20 cellular contexts compared by ENCODE assay signal in genomic region chr3:195164573-195165263, GRCh38.
DNase-seq lines count a peak whose midpoint lies in the region; ATAC-seq and TF ChIP-seq lines count a peak whose summit lies in the region.
"Had no signal": no experiment of that assay in that cellular context is flagged by ENCODE, and none has a peak within 500 bp of the region (broad histone marks: within the 10 kb centered on the region; RNA-seq: fewer than 3 reads in every experiment).

No MANE protein-coding gene starts in this region.

- no peaks in the 10 kb centered on the region for H3K36me3 ChIP-seq in IMR-90 (ENCODE audit: control insufficient read depth, insufficient read depth, low read length)
- no peaks in the 10 kb centered on the region for H3K36me3 ChIP-seq in spleen
- H3K36me3 ChIP-seq in mesendoderm (ENCODE audit: control insufficient read depth, insufficient read depth, low read length): no peaks in the 10 kb centered on the region
- H3K36me3 ChIP-seq: right atrium auricular region had no signal

- intact Hi-C loops in activated CD4-positive, alpha-beta T cell treated with anti-CD3 and anti-CD28 coated beads, Interleukin-2, amount 10 ng/mL, durations not matched to agents 24 days and 14 days (cut with micrococcal nuclease): no loop called here
- intact Hi-C loops in IMR-90 (cut with micrococcal nuclease): no loop called here
- intact Hi-C loops in dendritic cell treated with granulocyte-macrophage colony-stimulating factor and Interleukin-4, amounts not matched to agents 40 ng/mL and 50 ng/mL, for 4 days (cut with micrococcal nuclease): loop anchor here (10.0 kb wide), 1 partner anchor 60 kb away; no protein-coding TSS in a partner anchor
- intact Hi-C loops in spleen (cut with DNase I; ENCODE audit: low total_unique reads): loop anchor here (10.0 kb wide), 1 partner anchor 70 kb away; no protein-coding TSS in a partner anchor

- POLR2A ChIA-PET in IMR-90 (lab: Charles Lee; ENCODE audit: unreplicated experiment): no interaction called here

- H3K79me2 ChIP-seq in mesendoderm (ENCODE audit: control insufficient read depth, insufficient read depth, low read length): no peaks in the 10 kb centered on the region

- no peak overlapping the region for H3K56ac ChIP-seq in IMR-90 (ENCODE audit: extremely low read depth, insufficient read depth, low read length)
- H3K56ac ChIP-seq in mesendoderm (ENCODE audit: low read length): no peak overlapping the region

- in situ Hi-C loops in IMR-90 (cut with MboI; ENCODE audit: low sequenced_read_pairs): no loop called here

- no TSS peak for BruUV-seq in IMR-90 (replicated peaks; lab: Mats Ljungman, UMichigan)

- TF ChIP-seq CTCF in IMR-90 (conservative IDR thresholded peaks at IDR 0.05; ENCODE audit: low read depth, low read length) (no peak), spleen (IDR thresholded peaks at IDR 0.05 in 8 of 11, conservative IDR thresholded peaks at IDR 0.05 in 3 of 11) (no peak)

- H2AK5ac ChIP-seq in IMR-90 (ENCODE audit: low read depth, low read length) (peak overlapping the region; percentile 21; the same call in 1 of the 2 replicates), mesendoderm (ENCODE audit: low read length) (no peak overlapping the region)

- H3K18ac ChIP-seq in IMR-90 (ENCODE audit: low read depth, low read length) (no peak overlapping the region), mesendoderm (ENCODE audit: low read length) (no peak overlapping the region)

- H3K27ac ChIP-seq in IMR-90 (ENCODE audit: insufficient read depth, low read length) (no peak overlapping the region), spleen (peak overlapping the region in 5 of 8 donors; percentile 1 to 78 (median 71)), mesendoderm (ENCODE audit: low read depth, low read length) (no peak overlapping the region)
- H3K27ac ChIP-seq: right atrium auricular region, testis had no signal

- no peak overlapping the region for H3K14ac ChIP-seq in IMR-90 (replicated peaks; ENCODE audit: low read depth, low read length)

- peaks cover 12% of the 10 kb centered on the region for H3K4me1 ChIP-seq in IMR-90 (ENCODE audit: control insufficient read depth, insufficient read depth, low read length)
- H3K4me1 ChIP-seq in spleen: peaks cover 32 to 65% (median 47%) of the 10 kb centered on the region in 6 donors
- H3K4me1 ChIP-seq in mesendoderm (ENCODE audit: control insufficient read depth, low read depth, low read length): no peaks in the 10 kb centered on the region

- peak overlapping the region; percentile 32 for H3K27ac Mint-ChIP-seq in activated CD4-positive, alpha-beta T cell treated with anti-CD3 and anti-CD28 coated beads, Interleukin-2, amount 10 ng/mL, durations not matched to agents 24 days and 14 days
- peak overlapping the region; percentile 78 for H3K27ac Mint-ChIP-seq in dendritic cell treated with granulocyte-macrophage colony-stimulating factor and Interleukin-4, amounts not matched to agents 40 ng/mL and 50 ng/mL, for 4 days

- WGBS in IMR-90 (ENCODE audit: extremely low coverage in 2 of 2, insufficient read length in 1 of 2), 2 experiments: 87% methylated on average over 2 of the region's 6 CpGs; no CpG with 5 or more reads in 1 of the 2 experiments
- 45 to 77% (median 54%) methylated on average over 6 of the region's 6 CpGs for WGBS in spleen, 5 donors
- WGBS in mesendoderm (ENCODE audit: extremely low coverage, insufficient coverage, low lambda C conversion rate): no CpG with 5 or more reads among the region's 6 CpGs

- CTCF ChIA-PET in IMR-90 (lab: Yijun Ruan, JAX): no interaction called here

- H4K5ac ChIP-seq in IMR-90 (ENCODE audit: low read depth, low read length) (no peak overlapping the region), mesendoderm (ENCODE audit: low read length) (no peak overlapping the region)

- TF ChIP-seq POLR2A in IMR-90 (IDR thresholded peaks at IDR 0.05; ENCODE audit: low read depth, low read length) (no peak), spleen (IDR thresholded peaks at IDR 0.05) (no peak)

- H3K9me3 Mint-ChIP-seq in activated CD4-positive, alpha-beta T cell treated with anti-CD3 and anti-CD28 coated beads, Interleukin-2, amount 10 ng/mL, durations not matched to agents 24 days and 14 days: no peaks in the 10 kb centered on the region
- no peaks in the 10 kb centered on the region for H3K9me3 Mint-ChIP-seq in dendritic cell treated with granulocyte-macrophage colony-stimulating factor and Interleukin-4, amounts not matched to agents 40 ng/mL and 50 ng/mL, for 4 days

- no peak overlapping the region for H4K91ac ChIP-seq in IMR-90 (ENCODE audit: insufficient read depth, low read depth, low read length)

- ATAC-seq in IMR-90 (ENCODE audit: low read depth): no peak
- ATAC-seq: left lobe of liver, mucosa of descending colon had no signal

- H4K20me1 ChIP-seq in IMR-90 (ENCODE audit: insufficient read depth, low read length): no peaks in the 10 kb centered on the region

- no peak overlapping the region; the same call in 1 of the 2 replicates for H3K4ac ChIP-seq in IMR-90 (ENCODE audit: low read depth, low read length)
- H3K4ac ChIP-seq in mesendoderm (ENCODE audit: low read depth, low read length): no peak overlapping the region

- H2BK5ac ChIP-seq in IMR-90 (ENCODE audit: low read depth, low read length, poor library complexity, severe bottlenecking) (no peak overlapping the region), mesendoderm (ENCODE audit: low read length) (no peak overlapping the region)

- H2BK15ac ChIP-seq in IMR-90 (ENCODE audit: low read depth, low read length): 0 out of 3 replicates have a peak overlapping the region, but pooled peaks have one; percentile 36
- no peak overlapping the region for H2BK15ac ChIP-seq in mesendoderm (replicated peaks; ENCODE audit: low read depth)

- no peaks in the 10 kb centered on the region for H3K27me3 ChIP-seq in IMR-90 (ENCODE audit: control insufficient read depth, insufficient read depth, low read length)
- no peaks in the 10 kb centered on the region for H3K27me3 ChIP-seq in spleen (replicated peaks in 1 of 7)
- no peaks in the 10 kb centered on the region for H3K27me3 ChIP-seq in mesendoderm (ENCODE audit: insufficient read depth, low read length, poor library complexity)
- H3K27me3 ChIP-seq: right atrium auricular region, testis had no signal

- H3K4me3 ChIP-seq in IMR-90 (ENCODE audit: insufficient read depth, low read depth, low read length) (no peak overlapping the region), spleen (no peak overlapping the region), mesendoderm (ENCODE audit: low read length) (no peak overlapping the region)
- H3K4me3 ChIP-seq: mucosa of descending colon, right atrium auricular region, testis had no signal

- H3K79me1 ChIP-seq in IMR-90 (ENCODE audit: low read depth in 1 of 2, low read length in 2 of 2) (peaks cover 10 to 17% of the 10 kb centered on the region in 2 experiments; a peak in 2 of 4 replicates), mesendoderm (ENCODE audit: low read length) (peaks cover 5% of the 10 kb centered on the region)

- no peak overlapping the region for H3K23ac ChIP-seq in IMR-90 (ENCODE audit: low read depth, low read length)
- no peak overlapping the region for H3K23ac ChIP-seq in mesendoderm (ENCODE audit: low read length)

- H3K27me3 Mint-ChIP-seq in activated CD4-positive, alpha-beta T cell treated with anti-CD3 and anti-CD28 coated beads, Interleukin-2, amount 10 ng/mL, durations not matched to agents 24 days and 14 days: no peaks in the 10 kb centered on the region
- no peaks in the 10 kb centered on the region for H3K27me3 Mint-ChIP-seq in dendritic cell treated with granulocyte-macrophage colony-stimulating factor and Interleukin-4, amounts not matched to agents 40 ng/mL and 50 ng/mL, for 4 days

- peaks cover 14% of the 10 kb centered on the region for H3K9me1 ChIP-seq in IMR-90 (ENCODE audit: insufficient read depth, low read length)

- DNase-seq in activated CD4-positive, alpha-beta T cell treated with anti-CD3 and anti-CD28 coated beads, Interleukin-2, amount 10 ng/mL, durations not matched to agents 24 days and 14 days: no peak
- DNase-seq in activated CD4-positive, alpha-beta T cell treated with anti-CD3 and anti-CD28 coated beads, Interleukin-2, amount 50 U/mL, for 1 hour: no peak
- DNase-seq in IMR-90 (no peak), spleen (no peak), kidney glomerular epithelial cell (lab: John Stamatoyannopoulos, UW) (no peak), mesendoderm (no peak), MV-4-11 (lab: John Stamatoyannopoulos, UW) (no peak)
- DNase-seq: activated CD4-positive, alpha-beta T cell treated with anti-CD3 and anti-CD28 coated beads for 4 hours; activated effector memory CD4-positive, alpha-beta T cell treated with anti-CD3 and anti-CD28 coated beads, Interleukin-2, amount 50 U/mL, for 16 hours; central memory CD4-positive, alpha-beta T cell; COR-L47; effector CD8-positive, alpha-beta T cell; GOT3; mucosa of descending colon; NCI-H1436 treated with DMSO at 0.1 percent for 48 hours; NCI-H226; testis had no signal

- H3K9me3 ChIP-seq in IMR-90 (ENCODE audit: control insufficient read depth, insufficient read depth, low read length) (no peaks in the 10 kb centered on the region), spleen (no peaks in the 10 kb centered on the region)
- H3K9me3 ChIP-seq: mucosa of descending colon, right atrium auricular region, testis had no signal

- H2BK20ac ChIP-seq in IMR-90 (ENCODE audit: low read depth, low read length): no peak overlapping the region

- H2BK120ac ChIP-seq in IMR-90 (ENCODE audit: low read depth, low read length) (0 out of 2 replicates have a peak overlapping the region, but pooled peaks have one; percentile 22), mesendoderm (ENCODE audit: low read depth, low read length) (no peak overlapping the region)

- H3K9ac ChIP-seq in IMR-90 (ENCODE audit: low read depth, low read length) (no peak overlapping the region), mesendoderm (ENCODE audit: low read length) (no peak overlapping the region)

- H2AFZ ChIP-seq in IMR-90 (replicated peaks; ENCODE audit: low read length, poor library complexity): no peak overlapping the region

- peaks cover 33% of the 10 kb centered on the region for H3K4me1 Mint-ChIP-seq in activated CD4-positive, alpha-beta T cell treated with anti-CD3 and anti-CD28 coated beads, Interleukin-2, amount 10 ng/mL, durations not matched to agents 24 days and 14 days
- peaks cover 72% of the 10 kb centered on the region for H3K4me1 Mint-ChIP-seq in dendritic cell treated with granulocyte-macrophage colony-stimulating factor and Interleukin-4, amounts not matched to agents 40 ng/mL and 50 ng/mL, for 4 days (ENCODE audit: low read depth)

- no peak overlapping the region for H4K8ac ChIP-seq in IMR-90 (ENCODE audit: low read depth in 2 of 2, low read length in 2 of 2)
- H4K8ac ChIP-seq in mesendoderm (ENCODE audit: low read depth, low read length): no peak overlapping the region

- no peaks in the 10 kb centered on the region for H3K36me3 Mint-ChIP-seq in activated CD4-positive, alpha-beta T cell treated with anti-CD3 and anti-CD28 coated beads, Interleukin-2, amount 10 ng/mL, durations not matched to agents 24 days and 14 days (ENCODE audit: low read depth)
- peaks cover 13% of the 10 kb centered on the region for H3K36me3 Mint-ChIP-seq in dendritic cell treated with granulocyte-macrophage colony-stimulating factor and Interleukin-4, amounts not matched to agents 40 ng/mL and 50 ng/mL, for 4 days (ENCODE audit: low read depth)

- no peak overlapping the region for H3K4me3 Mint-ChIP-seq in activated CD4-positive, alpha-beta T cell treated with anti-CD3 and anti-CD28 coated beads, Interleukin-2, amount 10 ng/mL, durations not matched to agents 24 days and 14 days
- peak overlapping the region; percentile 18 for H3K4me3 Mint-ChIP-seq in dendritic cell treated with granulocyte-macrophage colony-stimulating factor and Interleukin-4, amounts not matched to agents 40 ng/mL and 50 ng/mL, for 4 days

- no peak overlapping the region for H3K4me2 ChIP-seq in IMR-90 (ENCODE audit: low read depth, low read length)
- no peak overlapping the region for H3K4me2 ChIP-seq in mesendoderm (ENCODE audit: low read length)

- dilution Hi-C loops in IMR-90 (cut with HindIII; ENCODE audit: low sequenced_read_pairs, unreplicated experiment): no loop called here

- no peak overlapping the region for H2AK9ac ChIP-seq in IMR-90 (replicated peaks; ENCODE audit: low read depth, low read length, poor library complexity)

- no peak for TF ChIP-seq RAD21 in IMR-90 (IDR thresholded peaks at IDR 0.05; ENCODE audit: low read length)

Comparison
In these comparisons a context has a peak if more than half of its experiments do, and no peak if none do; other contexts are left out.
1. H3K27ac ChIP-seq: peak in spleen (5 of 8); none in IMR-90 (single experiment) and mesendoderm (single experiment).
2. intact Hi-C loops: an anchor here in dendritic cell treated with granulocyte-macrophage colony-stimulating factor and Interleukin-4, amounts not matched to agents 40 ng/mL and 50 ng/mL, for 4 days (10.0 kb wide) and spleen (10.0 kb wide); none called in activated CD4-positive, alpha-beta T cell treated with anti-CD3 and anti-CD28 coated beads, Interleukin-2, amount 10 ng/mL, durations not matched to agents 24 days and 14 days and IMR-90.